In the genomic region with DNA sequence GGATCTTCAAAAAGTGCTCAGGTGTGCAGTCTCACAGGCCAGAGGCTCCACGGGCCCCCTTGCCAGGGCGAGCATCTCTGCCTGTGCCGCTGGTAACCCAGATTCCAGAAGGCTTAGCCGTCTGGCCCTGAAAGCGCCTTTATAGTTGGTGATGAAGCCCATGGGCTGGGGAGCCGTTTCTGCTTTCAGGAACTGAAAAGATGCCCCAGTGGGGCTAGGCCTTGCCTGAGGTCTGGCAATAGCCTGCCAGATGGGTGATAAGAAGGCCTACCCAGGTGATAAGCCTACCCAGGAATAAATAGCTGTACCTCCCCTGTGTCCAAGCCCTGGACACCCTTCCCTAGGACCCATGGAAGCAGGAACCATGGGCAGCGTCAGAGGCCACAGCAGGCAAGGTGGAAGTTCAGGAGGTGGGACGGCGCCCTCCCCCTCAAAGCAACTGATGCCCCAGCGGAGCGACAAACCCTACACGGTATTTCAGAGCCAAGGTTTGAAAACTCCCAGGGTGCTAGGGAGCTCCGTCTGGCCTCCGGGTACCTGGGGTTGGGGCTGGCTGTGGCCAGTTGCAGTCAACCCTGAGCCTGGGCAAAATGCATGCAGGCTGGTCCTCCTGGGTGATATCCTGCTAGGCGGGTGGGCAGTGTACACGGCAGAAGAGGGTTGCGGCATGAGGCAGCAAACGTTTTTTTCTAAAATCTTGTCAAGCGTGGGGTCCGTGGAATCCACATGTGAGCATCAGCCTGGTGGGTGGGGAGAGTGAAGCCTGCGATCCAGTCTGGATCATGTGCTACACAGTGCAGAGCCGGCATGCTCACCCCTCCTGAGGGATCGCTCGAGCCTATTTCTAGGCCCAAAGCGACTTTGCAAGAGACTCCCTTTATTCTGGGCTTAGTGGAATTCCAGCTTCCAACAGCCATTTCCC, we compare ENCODE assay signal across 10 cellular contexts. TPM values are rescaled to one million over a fixed set of nuclear protein-coding genes. Genes with fewer than 3 reads are reported as not detected.
DNase-seq lines count a peak whose midpoint lies in the region; ATAC-seq and FAIRE-seq lines count a peak whose summit lies in the region.
"Had no signal": no experiment of that assay in that cellular context is flagged by ENCODE, and none has a peak within 500 bp of the region (broad histone marks: within the 10 kb centered on the region; RNA-seq: fewer than 3 reads in every experiment).

No MANE protein-coding gene starts in this region.

- no peaks in the 10 kb centered on the region for H3K27me3 Mint-ChIP-seq in activated CD4-positive, alpha-beta T cell treated with anti-CD3 and anti-CD28 coated beads, Interleukin-2, amount 10 ng/mL, durations not matched to agents 7 days and 5 days
- H3K27me3 Mint-ChIP-seq: activated naive CD8-positive, alpha-beta T cell treated with anti-CD3 and anti-CD28 coated beads for 36 hours had no signal

- POLR2A ChIA-PET in activated CD4-positive, alpha-beta T cell treated with anti-CD3 and anti-CD28 coated beads, Interleukin-2, amount 10 ng/mL, durations not matched to agents 7 days and 5 days (lab: Charles Lee), result no interaction called here

- H3K27ac ChIP-seq in duodenal mucosa (ENCODE audit: low read depth, low read length) (peak overlapping the region; percentile 79), muscle layer of colon (ENCODE audit: low read depth, low read length) (peak overlapping the region; percentile 89)

- H3K27me3 ChIP-seq in duodenal mucosa (ENCODE audit: control insufficient read depth in 1 of 2, insufficient read depth in 2 of 2, low read length in 2 of 2) (no peaks in the 10 kb centered on the region), muscle layer of colon (ENCODE audit: control insufficient read depth in 1 of 2, insufficient read depth in 2 of 2, low read length in 2 of 2) (no peaks in the 10 kb centered on the region)

- H3K4me1 ChIP-seq in duodenal mucosa (ENCODE audit: control insufficient read depth in 1 of 2, insufficient read depth in 2 of 2, low read length in 2 of 2) (peaks cover 71 to 74% of the 10 kb centered on the region in 2 donors), muscle layer of colon (ENCODE audit: insufficient read depth, low read length) (peaks cover 62% of the 10 kb centered on the region)

- H3K36me3 ChIP-seq in duodenal mucosa (ENCODE audit: control insufficient read depth in 1 of 2, insufficient read depth in 2 of 2, low read length in 2 of 2) (peaks cover 9 to 27% of the 10 kb centered on the region in 2 donors), muscle layer of colon (ENCODE audit: insufficient read depth, low read length) (peaks cover 5% of the 10 kb centered on the region)

- H3K27ac Mint-ChIP-seq in activated CD4-positive, alpha-beta T cell treated with anti-CD3 and anti-CD28 coated beads, Interleukin-2, amount 10 ng/mL, durations not matched to agents 7 days and 5 days, result peak overlapping the region; percentile 70
- H3K27ac Mint-ChIP-seq: activated naive CD8-positive, alpha-beta T cell treated with anti-CD3 and anti-CD28 coated beads for 36 hours had no signal

- H3K9me3 Mint-ChIP-seq in activated CD4-positive, alpha-beta T cell treated with anti-CD3 and anti-CD28 coated beads, Interleukin-2, amount 10 ng/mL, durations not matched to agents 7 days and 5 days, result no peaks in the 10 kb centered on the region
- H3K9me3 Mint-ChIP-seq: activated naive CD8-positive, alpha-beta T cell treated with anti-CD3 and anti-CD28 coated beads for 36 hours had no signal

- peak overlapping the region; percentile 32 for H3K4me3 Mint-ChIP-seq in activated CD4-positive, alpha-beta T cell treated with anti-CD3 and anti-CD28 coated beads, Interleukin-2, amount 10 ng/mL, durations not matched to agents 7 days and 5 days
- H3K4me3 Mint-ChIP-seq: activated naive CD8-positive, alpha-beta T cell treated with anti-CD3 and anti-CD28 coated beads for 36 hours had no signal

- DNase-seq in activated CD4-positive, alpha-beta T cell treated with anti-CD3 and anti-CD28 coated beads, Interleukin-2, amount 10 ng/mL, durations not matched to agents 7 days and 5 days, result no peak
- DNase-seq in activated CD4-positive, alpha-beta T cell treated with anti-CD3 and anti-CD28 coated beads for 48 hours, result no peak
- peak; percentile 35 for DNase-seq in urothelium cell line (ENCODE audit: low spot score)
- no peak for DNase-seq in activated CD4-positive, alpha-beta T cell treated with anti-CD3 and anti-CD28 coated beads for 4 hours
- DNase-seq: activated naive CD8-positive, alpha-beta T cell treated with anti-CD3 and anti-CD28 coated beads for 36 hours; NCI-H446 had no signal

- H3K36me3 Mint-ChIP-seq in activated CD4-positive, alpha-beta T cell treated with anti-CD3 and anti-CD28 coated beads, Interleukin-2, amount 10 ng/mL, durations not matched to agents 7 days and 5 days (ENCODE audit: low read depth), result peaks cover 19% of the 10 kb centered on the region

- ATAC-seq in GM21423 (IDR thresholded peaks at IDR 0.05; ENCODE audit: unreplicated experiment) (no peak), GM21447 (IDR thresholded peaks at IDR 0.05; ENCODE audit: unreplicated experiment) (no peak)

- FAIRE-seq in urothelium cell line (lab: Jason Lieb, UNC), result no peak

- H3K4me1 Mint-ChIP-seq in activated CD4-positive, alpha-beta T cell treated with anti-CD3 and anti-CD28 coated beads, Interleukin-2, amount 10 ng/mL, durations not matched to agents 7 days and 5 days, result peaks cover 75% of the 10 kb centered on the region

- H3K9me3 ChIP-seq in duodenal mucosa (ENCODE audit: control insufficient read depth in 1 of 2, low read length in 2 of 2) (no peaks in the 10 kb centered on the region), muscle layer of colon (ENCODE audit: low read length) (no peaks in the 10 kb centered on the region)

- CTCF ChIA-PET in activated CD4-positive, alpha-beta T cell treated with anti-CD3 and anti-CD28 coated beads, Interleukin-2, amount 10 ng/mL, durations not matched to agents 7 days and 5 days (lab: Charles Lee), result interaction anchor here (1.0 to 1.6 kb wide), 3 partner anchors 11 to 290 kb away, joined by 3 to 4 read pairs (median 3); partner anchors contain the start of genes ACTN4 and FAM98C

- H3K9ac ChIP-seq in duodenal mucosa (ENCODE audit: low read depth in 1 of 2, low read length in 2 of 2) (peak overlapping the region; percentile 52 to 64), muscle layer of colon (ENCODE audit: low read length) (peak overlapping the region; percentile 63)

- peak overlapping the region in 1 of 2 donors; percentile 11 for H3K4me3 ChIP-seq in duodenal mucosa (ENCODE audit: low read depth in 1 of 2, low read length in 2 of 2)
- peak overlapping the region in 1 of 2 donors; percentile 7 for H3K4me3 ChIP-seq in muscle layer of colon (ENCODE audit: low read depth in 1 of 2, low read length in 2 of 2)

RNA-seq across cellular contexts. Expression of gene ACTN4, which starts 45.3 kb away (rescaled TPM):
- total RNA-seq in activated CD4-positive, alpha-beta T cell treated with anti-CD3 and anti-CD28 coated beads, Interleukin-2, amount 10 ng/mL, durations not matched to agents 7 days and 5 days, result 100 to 1,000 TPM; 337 to 354 TPM

RNA-seq across cellular contexts. Expression of gene CAPN12, which starts 51.6 kb away (rescaled TPM):
- total RNA-seq in activated CD4-positive, alpha-beta T cell treated with anti-CD3 and anti-CD28 coated beads, Interleukin-2, amount 10 ng/mL, durations not matched to agents 7 days and 5 days, result 1 to 10 TPM; 3.5 to 3.7 TPM
